ENCODE assay signal across 21 cellular contexts in genomic region chr9:2140600-2141223, GRCh38.
"Had no signal": no experiment of that assay in that cellular context is flagged by ENCODE, and none has a peak within 500 bp of the region (broad histone marks: within the 10 kb centered on the region; RNA-seq: fewer than 3 reads in every experiment).

No MANE protein-coding gene starts in this region.

- H3K9me3 ChIP-seq: esophagus squamous epithelium, lower lobe of right lung, prostate gland, sigmoid colon had no signal

- H3K27me3 ChIP-seq: esophagus squamous epithelium, neural progenitor cell, sigmoid colon had no signal

- H3K36me3 ChIP-seq: neural progenitor cell, prostate gland had no signal

- DNase-seq: cerebellar nuclear complex; esophagus squamous epithelium; foreskin fibroblast; hippocampal formation; kidney glomerular epithelial cell; lower lobe of right lung; occipital lobe; retina; sigmoid colon; small intestine; stimulated activated CD4-positive, alpha-beta T cell treated with anti-CD3 and anti-CD28 coated beads, Interleukin-2, amount 100 ng/mL, for 48 hours; stimulated activated naive CD4-positive, alpha-beta T cell treated with Interleukin-2 at 50 U/mL for 16 hours had no signal

- H3K4me3 ChIP-seq: esophagus squamous epithelium, lower lobe of right lung, neural progenitor cell, prostate gland, sigmoid colon had no signal

- H3K4me3 Mint-ChIP-seq: dendritic cell treated with granulocyte-macrophage colony-stimulating factor and Interleukin-4, amounts not matched to agents 40 ng/mL and 50 ng/mL, for 4 days; memory B cell; mesothelial cell of epicardium; natural killer cell treated with Interleukin-12 subunit alpha and Interleukin-12 subunit beta and Interleukin-15 and Interleukin-18, amount 100 ng/mL, for 72 hours; neural progenitor cell; type B pancreatic cell had no signal

- H3K9me3 Mint-ChIP-seq: dendritic cell treated with granulocyte-macrophage colony-stimulating factor and Interleukin-4, amounts not matched to agents 40 ng/mL and 50 ng/mL, for 4 days; memory B cell; natural killer cell treated with Interleukin-12 subunit alpha and Interleukin-12 subunit beta and Interleukin-15 and Interleukin-18, amount 100 ng/mL, for 72 hours had no signal

- H3K27ac Mint-ChIP-seq: dendritic cell treated with granulocyte-macrophage colony-stimulating factor and Interleukin-4, amounts not matched to agents 40 ng/mL and 50 ng/mL, for 4 days; memory B cell; mesothelial cell of epicardium; natural killer cell treated with Interleukin-12 subunit alpha and Interleukin-12 subunit beta and Interleukin-15 and Interleukin-18, amount 100 ng/mL, for 72 hours; neural progenitor cell; type B pancreatic cell had no signal

- H3K27me3 Mint-ChIP-seq: dendritic cell treated with granulocyte-macrophage colony-stimulating factor and Interleukin-4, amounts not matched to agents 40 ng/mL and 50 ng/mL, for 4 days; memory B cell; natural killer cell treated with Interleukin-12 subunit alpha and Interleukin-12 subunit beta and Interleukin-15 and Interleukin-18, amount 100 ng/mL, for 72 hours; type B pancreatic cell had no signal

- ATAC-seq: left lobe of liver; lower lobe of right lung; natural killer cell treated with Interleukin-12 subunit alpha and Interleukin-12 subunit beta and Interleukin-15 and Interleukin-18, amount 100 ng/mL, for 72 hours had no signal

- H3K36me3 Mint-ChIP-seq: natural killer cell treated with Interleukin-12 subunit alpha and Interleukin-12 subunit beta and Interleukin-15 and Interleukin-18, amount 100 ng/mL, for 72 hours had no signal

- H3K4me1 ChIP-seq: neural progenitor cell, parathyroid adenoma, prostate gland had no signal

- H3K27ac ChIP-seq: esophagus squamous epithelium, lower lobe of right lung, neural progenitor cell, parathyroid adenoma, prostate gland, sigmoid colon had no signal
